In the genomic region with DNA sequence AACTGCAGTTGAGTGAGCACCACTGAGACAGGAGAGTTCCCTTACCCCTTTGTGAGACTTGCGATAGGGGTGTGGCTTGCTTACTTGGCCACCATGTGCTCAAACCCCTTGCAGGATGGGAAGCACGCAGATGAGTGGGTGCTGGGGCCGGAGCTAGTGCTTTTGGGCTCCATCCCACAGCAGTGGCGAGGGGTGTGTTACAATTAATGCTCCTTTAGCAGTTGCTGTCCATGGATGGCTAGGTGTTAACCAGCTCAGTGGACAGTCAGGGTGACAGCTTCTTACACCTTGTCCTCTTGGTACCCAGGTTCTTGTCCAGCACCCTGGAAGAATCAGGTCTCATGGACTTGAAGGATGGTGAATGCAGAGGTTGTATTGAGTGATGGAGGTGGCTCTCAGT, we compare ENCODE assay signal across 1 cellular context.
TF ChIP-seq lines count a peak whose summit lies in the region.

No MANE protein-coding gene starts in this region.

TF ChIP-seq in GM12878, 131 proteins besides CTCF, POLR2A, EP300 and RAD21 (continued from another document):
- TF ChIP-seq, protein P1, sequence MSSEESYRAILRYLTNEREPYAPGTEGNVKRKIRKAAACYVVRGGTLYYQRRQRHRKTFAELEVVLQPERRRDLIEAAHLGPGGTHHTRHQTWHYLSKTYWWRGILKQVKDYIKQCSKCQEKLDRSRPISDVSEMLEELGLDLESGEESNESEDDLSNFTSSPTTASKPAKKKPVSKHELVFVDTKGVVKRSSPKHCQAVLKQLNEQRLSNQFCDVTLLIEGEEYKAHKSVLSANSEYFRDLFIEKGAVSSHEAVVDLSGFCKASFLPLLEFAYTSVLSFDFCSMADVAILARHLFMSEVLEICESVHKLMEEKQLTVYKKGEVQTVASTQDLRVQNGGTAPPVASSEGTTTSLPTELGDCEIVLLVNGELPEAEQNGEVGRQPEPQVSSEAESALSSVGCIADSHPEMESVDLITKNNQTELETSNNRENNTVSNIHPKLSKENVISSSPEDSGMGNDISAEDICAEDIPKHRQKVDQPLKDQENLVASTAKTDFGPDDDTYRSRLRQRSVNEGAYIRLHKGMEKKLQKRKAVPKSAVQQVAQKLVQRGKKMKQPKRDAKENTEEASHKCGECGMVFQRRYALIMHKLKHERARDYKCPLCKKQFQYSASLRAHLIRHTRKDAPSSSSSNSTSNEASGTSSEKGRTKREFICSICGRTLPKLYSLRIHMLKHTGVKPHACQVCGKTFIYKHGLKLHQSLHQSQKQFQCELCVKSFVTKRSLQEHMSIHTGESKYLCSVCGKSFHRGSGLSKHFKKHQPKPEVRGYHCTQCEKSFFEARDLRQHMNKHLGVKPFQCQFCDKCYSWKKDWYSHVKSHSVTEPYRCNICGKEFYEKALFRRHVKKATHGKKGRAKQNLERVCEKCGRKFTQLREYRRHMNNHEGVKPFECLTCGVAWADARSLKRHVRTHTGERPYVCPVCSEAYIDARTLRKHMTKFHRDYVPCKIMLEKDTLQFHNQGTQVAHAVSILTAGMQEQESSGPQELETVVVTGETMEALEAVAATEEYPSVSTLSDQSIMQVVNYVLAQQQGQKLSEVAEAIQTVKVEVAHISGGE (CRISPR knock-in tag; IDR thresholded peaks at IDR 0.05), result no peak
- TF ChIP-seq BCL11A (IDR thresholded peaks at IDR 0.05; ENCODE audit: low read depth, low read length), result no peak
- TF ChIP-seq, protein P2, sequence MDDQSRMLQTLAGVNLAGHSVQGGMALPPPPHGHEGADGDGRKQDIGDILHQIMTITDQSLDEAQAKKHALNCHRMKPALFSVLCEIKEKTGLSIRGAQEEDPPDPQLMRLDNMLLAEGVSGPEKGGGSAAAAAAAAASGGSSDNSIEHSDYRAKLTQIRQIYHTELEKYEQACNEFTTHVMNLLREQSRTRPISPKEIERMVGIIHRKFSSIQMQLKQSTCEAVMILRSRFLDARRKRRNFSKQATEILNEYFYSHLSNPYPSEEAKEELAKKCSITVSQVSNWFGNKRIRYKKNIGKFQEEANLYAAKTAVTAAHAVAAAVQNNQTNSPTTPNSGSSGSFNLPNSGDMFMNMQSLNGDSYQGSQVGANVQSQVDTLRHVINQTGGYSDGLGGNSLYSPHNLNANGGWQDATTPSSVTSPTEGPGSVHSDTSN (IDR thresholded peaks at IDR 0.05; ENCODE audit: insufficient replicate concordance, low read depth, low read length), result no peak
